ENCODE assay signal across 25 cellular contexts in genomic region chr1:81841795-81842194, GRCh38.
"Had no signal": no experiment of that assay in that cellular context is flagged by ENCODE, and none has a peak within 500 bp of the region (broad histone marks: within the 10 kb centered on the region; RNA-seq: fewer than 3 reads in every experiment).

No MANE protein-coding gene starts in this region.

- DNase-seq: colonic mucosa; cortex of kidney; effector CD8-positive, alpha-beta T cell; effector memory CD8-positive, alpha-beta T cell; endodermal cell; erythroblast; esophagus squamous epithelium; foreskin fibroblast; foreskin melanocyte; gastrocnemius medialis; glutamatergic neuron; head of caudate nucleus; heart right ventricle; hippocampal formation; left cardiac atrium; left lung; left ventricle myocardium superior; lower lobe of right lung; mesenchymal stem cell; mucosa of descending colon had no signal

- H3K27ac ChIP-seq: colonic mucosa, epithelial cell of prostate, esophagus squamous epithelium, gastrocnemius medialis, heart right ventricle, left lung, lower lobe of right lung had no signal

- FAIRE-seq: endometrium, islet of Langerhans, keratinocyte had no signal

- H3K36me3 ChIP-seq: colonic mucosa, gastrocnemius medialis, heart right ventricle, left lung, lower lobe of right lung had no signal

- H3K4me3 ChIP-seq: colonic mucosa, esophagus squamous epithelium, gastrocnemius medialis, heart right ventricle, left lung, lower lobe of right lung, mucosa of descending colon had no signal

- H3K4me1 ChIP-seq: colonic mucosa, esophagus squamous epithelium, gastrocnemius medialis, left lung, lower lobe of right lung had no signal

- H3K9me3 ChIP-seq: colonic mucosa, esophagus squamous epithelium, gastrocnemius medialis, heart right ventricle, left lung, lower lobe of right lung, mucosa of descending colon had no signal

- H3K27me3 ChIP-seq: colonic mucosa, esophagus squamous epithelium, gastrocnemius medialis, heart right ventricle, left lung had no signal

- ATAC-seq: effector memory CD8-positive, alpha-beta T cell; esophagus mucosa; gastrocnemius medialis; heart right ventricle; left cardiac atrium; left lung; left ventricle myocardium superior; lower lobe of right lung; mucosa of descending colon had no signal
